2 cellular contexts compared by ENCODE assay signal in genomic region chr7:111162692-111163091, GRCh38.
TF ChIP-seq lines count a peak whose summit lies in the region.

No MANE protein-coding gene starts in this region.

TF ChIP-seq in GM23338, 12 proteins besides CTCF, POLR2A, EP300 and RAD21 (continued from another document):
- TF ChIP-seq REST (IDR thresholded peaks at IDR 0.05; ENCODE audit: unreplicated experiment), result no peak
- TF ChIP-seq ZNF331 (CRISPR knock-in tag; IDR thresholded peaks at IDR 0.05; ENCODE audit: low read depth), result no peak
- TF ChIP-seq ETS1 (IDR thresholded peaks at IDR 0.05), result no peak
- no peak for TF ChIP-seq POLR2AphosphoS5 (IDR thresholded peaks at IDR 0.05; ENCODE audit: low read depth)
- TF ChIP-seq ZNF462 (CRISPR knock-in tag; IDR thresholded peaks at IDR 0.05), result no peak
- TF ChIP-seq NANOG (IDR thresholded peaks at IDR 0.05; ENCODE audit: borderline replicate concordance), result no peak
- TF ChIP-seq CREB1 (CRISPR knock-in tag; IDR thresholded peaks at IDR 0.05; ENCODE audit: low read depth), result no peak
- TF ChIP-seq ZNF114 (CRISPR knock-in tag; IDR thresholded peaks at IDR 0.05), result no peak
- no peak for TF ChIP-seq EZH2 (IDR thresholded peaks at IDR 0.05; ENCODE audit: low read depth, unreplicated experiment)
- TF ChIP-seq JUNB (IDR thresholded peaks at IDR 0.05; ENCODE audit: unreplicated experiment), result no peak
TF ChIP-seq in GM23338: peak in this region for 0.

TF ChIP-seq in K562, 482 proteins besides CTCF, POLR2A, EP300 and RAD21 (continued from another document):
- TF ChIP-seq ZNF324 (CRISPR knock-in tag; IDR thresholded peaks at IDR 0.05), result no peak
- no peak for TF ChIP-seq TEAD2 (tag; IDR thresholded peaks at IDR 0.05)
- no peak for TF ChIP-seq KLF13 (tag; IDR thresholded peaks at IDR 0.05; ENCODE audit: borderline replicate concordance, low read depth)
